16 cellular contexts compared by ENCODE assay signal in the genomic region with DNA sequence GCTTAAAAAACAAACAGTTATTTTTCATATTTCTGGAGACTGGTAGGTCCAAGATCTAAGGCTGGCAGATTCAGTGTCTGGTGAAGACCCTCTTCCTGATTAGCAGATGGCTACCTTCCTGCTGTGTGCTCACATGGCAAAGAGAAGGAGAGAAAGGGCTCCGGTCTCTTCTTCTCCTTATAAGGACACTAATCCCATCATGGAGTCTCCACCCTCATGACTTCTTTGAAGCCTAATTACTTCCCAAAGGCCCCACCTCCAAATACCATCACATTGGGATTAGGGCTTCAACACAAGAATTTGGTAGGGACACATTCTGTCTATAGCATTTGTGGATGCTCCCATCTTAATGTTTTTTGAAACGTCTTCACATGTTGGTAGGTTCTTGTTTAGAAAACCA.
"Had no signal": no experiment of that assay in that cellular context is flagged by ENCODE, and none has a peak within 500 bp of the region (broad histone marks: within the 10 kb centered on the region; RNA-seq: fewer than 3 reads in every experiment).

No MANE protein-coding gene starts in this region.

- H3K36me3 ChIP-seq: heart left ventricle, neutrophil, right lobe of liver, tibial artery, upper lobe of left lung, uterus had no signal

- H3K27ac ChIP-seq: heart left ventricle, neutrophil, psoas muscle, right lobe of liver, tibial artery, upper lobe of left lung, uterus had no signal

- H3K4me1 ChIP-seq: heart left ventricle, psoas muscle, right lobe of liver, tibial artery, upper lobe of left lung, uterus had no signal

- DNase-seq: effector memory CD4-positive, alpha-beta T cell; heart left ventricle; hippocampal formation; kidney glomerular epithelial cell; naive thymus-derived CD4-positive, alpha-beta T cell; nephron progenitor cell; psoas muscle; retina; right lobe of liver; stimulated activated CD4-positive, alpha-beta T cell treated with anti-CD3 and anti-CD28 coated beads, Interleukin-4, amount 100 ng/mL, for 1 hour; tibial artery; upper lobe of left lung; uterus had no signal

- H3K4me3 ChIP-seq: heart left ventricle, psoas muscle, right lobe of liver, tibial artery, upper lobe of left lung, uterus had no signal

- H3K9me3 ChIP-seq: neutrophil, right lobe of liver, upper lobe of left lung, uterus had no signal

- H3K27me3 ChIP-seq: heart left ventricle, neutrophil, right lobe of liver, tibial artery, upper lobe of left lung, uterus had no signal

- ATAC-seq: esophagus mucosa; heart left ventricle; naive thymus-derived CD4-positive, alpha-beta T cell; psoas muscle; right lobe of liver; stimulated activated memory B cell treated with anti-CD40 and anti-IgM and Interleukin-4, amounts not matched to agents 10 μg/mL and 1 μg/mL and 100 μg/mL, for 72 hours had no signal
